ENCODE assay signal across 8 cellular contexts in genomic region chr10:120948889-120949382, GRCh38.
DNase-seq lines count a peak whose midpoint lies in the region; ATAC-seq, FAIRE-seq and TF ChIP-seq lines count a peak whose summit lies in the region.

No MANE protein-coding gene starts in this region.

- DNase-seq in ACHN, result peak; percentile 63
- DNase-seq in activated CD4-positive, alpha-beta T cell treated with anti-CD3 and anti-CD28 coated beads for 36 hours, result peak; percentile 82
- DNase-seq in colonic mucosa, result peak; percentile 68
- peak; percentile 21 for DNase-seq in HepG2 (ENCODE audit: low spot score)
- peak; percentile 59 for DNase-seq in stimulated activated CD4-positive, alpha-beta T cell treated with anti-CD3 and anti-CD28 coated beads, Interleukin-4, amount 100 ng/mL, for 24 hours
- no peak for DNase-seq in NK-92 (lab: John Stamatoyannopoulos, UW; ENCODE audit: unreplicated experiment)

- H3K27me3 Mint-ChIP-seq in activated CD4-positive, alpha-beta T cell treated with anti-CD3 and anti-CD28 coated beads for 36 hours, result peaks cover 32% of the 10 kb centered on the region

- peaks cover 3% of the 10 kb centered on the region for H3K9me3 Mint-ChIP-seq in activated CD4-positive, alpha-beta T cell treated with anti-CD3 and anti-CD28 coated beads for 36 hours (ENCODE audit: low read depth)

- CTCF ChIA-PET in activated CD4-positive, alpha-beta T cell treated with anti-CD3 and anti-CD28 coated beads for 36 hours (lab: Charles Lee), result interaction anchor here (0.6 to 1.4 kb wide), 14 partner anchors 13 to 952 kb away, joined by 3 to 11 read pairs (median 3); no protein-coding TSS in a partner anchor
- CTCF ChIA-PET in HepG2 (lab: Yijun Ruan, JAX; ENCODE audit: low intra/inter-chr PET ratio, low total read pairs), result interaction anchor here (0.8 to 1.2 kb wide), 2 partner anchors 659 to 785 kb away, joined by 5 to 9 read pairs; no protein-coding TSS in a partner anchor

- no peak overlapping the region for H2AFZ ChIP-seq in HepG2 (ENCODE audit: low read length)

- peak; percentile 93 for ATAC-seq in GM19324 (IDR thresholded peaks at IDR 0.05; ENCODE audit: low FRiP score, unreplicated experiment)
- ATAC-seq in HG03521 (IDR thresholded peaks at IDR 0.05; ENCODE audit: unreplicated experiment), result peak; percentile 89
- ATAC-seq in activated CD4-positive, alpha-beta T cell treated with anti-CD3 and anti-CD28 coated beads for 36 hours, result peak; percentile 98
- peak; percentile 99 for ATAC-seq in HepG2

- no peaks in the 10 kb centered on the region for H3K36me3 ChIP-seq in colonic mucosa
- no peaks in the 10 kb centered on the region for H3K36me3 ChIP-seq in HepG2 (replicated peaks in 1 of 2; ENCODE audit: control insufficient read depth in 1 of 2, insufficient read depth in 2 of 2, low read length in 2 of 2)

- peak; percentile 97 for TF ChIP-seq RAD21 in HepG2 (CRISPR knock-in tag; IDR thresholded peaks at IDR 0.05)

- intact Hi-C loops in activated CD4-positive, alpha-beta T cell treated with anti-CD3 and anti-CD28 coated beads for 36 hours (cut with DNase I, micrococcal nuclease), result loop anchor here (1.0 to 5.0 kb wide), 2 partner anchors 658 to 938 kb away; no protein-coding TSS in a partner anchor
- intact Hi-C loops in colonic mucosa (cut with DNase I), result loop anchor here (5.0 kb wide), 1 partner anchor 663 kb away; no protein-coding TSS in a partner anchor
- intact Hi-C loops in HepG2 (cut with micrococcal nuclease; ENCODE audit: unreplicated experiment), result loop anchor here (5.0 kb wide), 1 partner anchor 123 kb away; no protein-coding TSS in a partner anchor

- no TSS peak for BruUV-seq in HepG2 (replicated peaks; lab: Mats Ljungman, UMichigan)

- H3K9me3 ChIP-seq in colonic mucosa, result peaks cover 3% of the 10 kb centered on the region
- H3K9me3 ChIP-seq in HepG2 (ENCODE audit: low read length), result no peaks in the 10 kb centered on the region

- no peak overlapping the region for H3K27ac Mint-ChIP-seq in activated CD4-positive, alpha-beta T cell treated with anti-CD3 and anti-CD28 coated beads for 36 hours

- peak overlapping the region; percentile 34 to 43 for H3K9ac ChIP-seq in colonic mucosa (ENCODE audit: low read depth in 2 of 2, low read length in 2 of 2)
- no peak overlapping the region for H3K9ac ChIP-seq in HepG2 (ENCODE audit: insufficient read depth, low read depth, low read length)

- no peak for FAIRE-seq in HepG2 (lab: Jason Lieb, UNC)

- TF ChIP-seq CTCF in colonic mucosa (IDR thresholded peaks at IDR 0.05) (peak; percentile 94), HepG2 (CRISPR knock-in tag; IDR thresholded peaks at IDR 0.05) (peak; percentile 89)

- WGBS in HepG2 (ENCODE audit: low lambda C conversion rate), result 3% methylated on average over 11 of the region's 42 CpGs

- H3K27me3 ChIP-seq in colonic mucosa (peaks cover 9% of the 10 kb centered on the region), HepG2 (ENCODE audit: control insufficient read depth in 1 of 2, insufficient read depth in 2 of 2, low read length in 2 of 2) (peaks cover 0 to 11% of the 10 kb centered on the region in 2 experiments; a peak in 3 of 5 replicates)

- H3K27ac ChIP-seq in colonic mucosa (no peak overlapping the region), HepG2 (ENCODE audit: extremely low read length, insufficient read depth, low read length) (no peak overlapping the region)

- TF ChIP-seq EP300 in HepG2 (IDR thresholded peaks at IDR 0.05; ENCODE audit: low read depth in 2 of 2, low read length in 2 of 2) (no peak), HepG2 (CRISPR knock-in tag; IDR thresholded peaks at IDR 0.05; ENCODE audit: borderline replicate concordance) (no peak)

- no peaks in the 10 kb centered on the region for H3K79me2 ChIP-seq in HepG2 (ENCODE audit: insufficient read depth, low read length)

- H3K4me1 Mint-ChIP-seq in activated CD4-positive, alpha-beta T cell treated with anti-CD3 and anti-CD28 coated beads for 36 hours, result no peaks in the 10 kb centered on the region

- H3K4me3 Mint-ChIP-seq in activated CD4-positive, alpha-beta T cell treated with anti-CD3 and anti-CD28 coated beads for 36 hours, result peak overlapping the region; percentile 12

- H4K20me1 ChIP-seq in HepG2 (ENCODE audit: insufficient read depth, low read length), result no peaks in the 10 kb centered on the region

- no peak for TF ChIP-seq POLR2A in HepG2 (IDR thresholded peaks at IDR 0.05; ENCODE audit: insufficient read depth in 1 of 2, low read depth in 2 of 2, low read length in 2 of 2)

- in situ Hi-C loops in ACHN (cut with HindIII; ENCODE audit: low pct_ligation_motif_present, low pct_unique_long_range_greater_than_20kb, low sequenced_read_pairs), result no loop called here
- in situ Hi-C loops in HepG2 (cut with HindIII; ENCODE audit: extremely low pct_ligation_motif_present, low pct_unique_long_range_greater_than_20kb), result loop anchor here (5.0 kb wide), 2 partner anchors 658 to 938 kb away; no protein-coding TSS in a partner anchor

- POLR2A ChIA-PET in activated CD4-positive, alpha-beta T cell treated with anti-CD3 and anti-CD28 coated beads for 36 hours (lab: Charles Lee), result no interaction called here
- POLR2A ChIA-PET in HepG2 (lab: Yijun Ruan, JAX), result no interaction called here

- H3K36me3 Mint-ChIP-seq in activated CD4-positive, alpha-beta T cell treated with anti-CD3 and anti-CD28 coated beads for 36 hours (ENCODE audit: low read depth), result no peaks in the 10 kb centered on the region

- H3K4me2 ChIP-seq in HepG2 (ENCODE audit: low read depth, low read length), result peak overlapping the region; percentile 61

- H3K4me1 ChIP-seq in colonic mucosa, result no peaks in the 10 kb centered on the region
- H3K4me1 ChIP-seq in HepG2 (ENCODE audit: insufficient read depth, low read length), result no peaks in the 10 kb centered on the region

- peak overlapping the region; percentile 30 for H3K4me3 ChIP-seq in colonic mucosa
- peak overlapping the region in 2 of 3 experiments; percentile 5 to 42; a peak in 1 of 6 replicates for H3K4me3 ChIP-seq in HepG2 (replicated peaks in 1 of 3; ENCODE audit: insufficient read depth in 1 of 3, low read depth in 2 of 3, low read length in 3 of 3)

TF ChIP-seq in HepG2, 621 proteins besides CTCF, POLR2A, EP300 and RAD21 (continues in another document):
- TF ChIP-seq YY1 (IDR thresholded peaks at IDR 0.05; ENCODE audit: insufficient read depth, insufficient replicate concordance, low read depth, low read length), result peak; percentile 38
- TF ChIP-seq FOXC1 (CRISPR knock-in tag; IDR thresholded peaks at IDR 0.05; ENCODE audit: borderline replicate concordance), result 0 out of 2 replicates have a peak, but pooled peaks have one; percentile 50
- TF ChIP-seq FOXA3 (CRISPR knock-in tag; IDR thresholded peaks at IDR 0.05), result 0 out of 2 replicates have a peak, but pooled peaks have one; percentile 7
- peak; percentile 99 for TF ChIP-seq STAG1 (CRISPR knock-in tag; IDR thresholded peaks at IDR 0.05)
- TF ChIP-seq ZNF841 (CRISPR knock-in tag; IDR thresholded peaks at IDR 0.05; ENCODE audit: borderline replicate concordance), result no peak
- no peak for TF ChIP-seq AGO2 (optimal IDR thresholded peaks at IDR 0.05; ENCODE audit: low read depth, low read length)
- TF ChIP-seq KDM3A (CRISPR knock-in tag; IDR thresholded peaks at IDR 0.05; ENCODE audit: low read depth), result 0 out of 2 replicates have a peak, but pooled peaks have one; percentile 36
- TF ChIP-seq ZNF205 (CRISPR knock-in tag; IDR thresholded peaks at IDR 0.05), result 0 out of 2 replicates have a peak, but pooled peaks have one; percentile 28
- peak; percentile 67; the same call in 1 of the 2 replicates for TF ChIP-seq ZNF619 (CRISPR knock-in tag; IDR thresholded peaks at IDR 0.05)
- no peak for TF ChIP-seq ZNF264 (CRISPR knock-in tag; IDR thresholded peaks at IDR 0.05)
- peak; percentile 34; the same call in 1 of the 2 replicates for TF ChIP-seq ZNF788 (CRISPR knock-in tag; IDR thresholded peaks at IDR 0.05; ENCODE audit: borderline replicate concordance)
- TF ChIP-seq ZNF574 (CRISPR knock-in tag; IDR thresholded peaks at IDR 0.05), result peak; percentile 28; the same call in 1 of the 2 replicates
- TF ChIP-seq ZNF670 (CRISPR knock-in tag; IDR thresholded peaks at IDR 0.05; ENCODE audit: borderline replicate concordance), result 0 out of 2 replicates have a peak, but pooled peaks have one; percentile 31
